Comparison of ENCODE assay signal across 26 cellular contexts in the genomic region with DNA sequence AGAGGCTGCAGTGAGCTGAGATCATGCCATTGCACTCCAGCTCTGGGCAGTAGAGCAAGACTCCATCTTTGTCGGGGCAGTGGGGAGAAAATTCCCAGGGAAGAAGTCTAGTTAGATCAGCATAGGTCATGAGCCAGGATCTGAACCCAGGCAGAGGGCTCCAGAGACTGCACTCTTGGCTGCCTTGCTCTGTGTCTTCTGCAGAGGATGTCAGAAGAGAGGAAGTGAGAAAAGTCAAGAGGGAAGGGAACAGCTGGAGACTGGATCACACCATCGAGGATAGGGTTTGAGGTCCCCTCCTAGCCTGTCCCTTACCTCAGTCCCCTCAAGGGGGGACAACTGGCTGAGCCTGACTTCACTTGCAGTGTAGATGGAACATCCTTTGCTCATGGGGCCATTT. TPM values are rescaled to one million over a fixed set of nuclear protein-coding genes. Genes with fewer than 3 reads are reported as not detected.
"Had no signal": no experiment of that assay in that cellular context is flagged by ENCODE, and none has a peak within 500 bp of the region (broad histone marks: within the 10 kb centered on the region; RNA-seq: fewer than 3 reads in every experiment).

No MANE protein-coding gene starts in this region.

- H3K9me3 ChIP-seq: SK-N-SH had no signal

- ATAC-seq: activated CD8-positive, alpha-beta T cell treated with anti-CD3 and anti-CD28 coated beads, Interleukin-2, amount 10 ng/mL, durations not matched to agents 7 days and 5 days; K562; WTC11 had no signal

- H3K36me3 Mint-ChIP-seq: activated naive CD8-positive, alpha-beta T cell treated with anti-CD3 and anti-CD28 coated beads, Interleukin-2, amount 10 ng/mL, durations not matched to agents 7 days and 5 days; WTC11 had no signal

- H3K27ac ChIP-seq: adrenal gland had no signal

- H3K9ac ChIP-seq: SK-N-SH had no signal

- H3K36me3 ChIP-seq: adrenal gland had no signal

- H3K9me3 Mint-ChIP-seq: activated naive CD8-positive, alpha-beta T cell treated with anti-CD3 and anti-CD28 coated beads, Interleukin-2, amount 10 ng/mL, durations not matched to agents 7 days and 5 days; WTC11 had no signal

- H3K4me3 ChIP-seq: adrenal gland, K562 had no signal

- H3K4me1 Mint-ChIP-seq: activated naive CD8-positive, alpha-beta T cell treated with anti-CD3 and anti-CD28 coated beads, Interleukin-2, amount 10 ng/mL, durations not matched to agents 7 days and 5 days had no signal

- DNase-seq: activated CD4-positive, alpha-beta T cell treated with anti-CD3 and anti-CD28 coated beads for 48 hours; activated CD4-positive, alpha-beta T cell treated with anti-CD3 and anti-CD28 coated beads, Interleukin-2, amount 50 U/mL, for 4 hours; activated CD4-positive, CD25-positive, alpha-beta regulatory T cell treated with anti-CD3 and anti-CD28 coated beads, Interleukin-2, amount 50 U/mL, for 72 hours; activated CD8-positive, alpha-beta memory T cell treated with anti-CD3 and anti-CD28 coated beads, Interleukin-2, amount 50 U/mL, for 48 hours; activated CD8-positive, alpha-beta T cell treated with anti-CD3 and anti-CD28 coated beads, Interleukin-2, amount 10 ng/mL, durations not matched to agents 7 days and 5 days; activated naive CD4-positive, alpha-beta T cell treated with anti-CD3 and anti-CD28 coated beads, Interleukin-2, amount 50 U/mL, for 16 hours; activated naive CD8-positive, alpha-beta T cell treated with anti-CD3 and anti-CD28 coated beads, Interleukin-2, amount 10 ng/mL, durations not matched to agents 7 days and 5 days; activated T-cell treated with anti-CD3 and anti-CD28 coated beads, Interleukin-2, amount 50 U/mL, for 1 hour; adrenal gland; anterior cingulate cortex; caudate nucleus; Karpas-422; NCI-H1105 treated with DMSO at 0.1 percent for 48 hours; NCI-H1436 treated with DMSO at 0.1 percent for 48 hours; NCI-H187; NCI-H2081; NCI-H510A treated with DMSO at 0.1 percent for 48 hours; NCI-H69; SK-N-SH; T-helper 1 cell had no signal

- H3K27ac Mint-ChIP-seq: activated CD8-positive, alpha-beta T cell treated with anti-CD3 and anti-CD28 coated beads, Interleukin-2, amount 10 ng/mL, durations not matched to agents 7 days and 5 days; activated naive CD8-positive, alpha-beta T cell treated with anti-CD3 and anti-CD28 coated beads, Interleukin-2, amount 10 ng/mL, durations not matched to agents 7 days and 5 days; WTC11 had no signal

- H3K4me3 Mint-ChIP-seq: activated CD8-positive, alpha-beta T cell treated with anti-CD3 and anti-CD28 coated beads, Interleukin-2, amount 10 ng/mL, durations not matched to agents 7 days and 5 days; activated naive CD8-positive, alpha-beta T cell treated with anti-CD3 and anti-CD28 coated beads, Interleukin-2, amount 10 ng/mL, durations not matched to agents 7 days and 5 days; WTC11 had no signal

RNA-seq across cellular contexts. Expression of a gene that starts 5.8 kb away (rescaled TPM):
- total RNA-seq: activated CD8-positive, alpha-beta T cell treated with anti-CD3 and anti-CD28 coated beads, Interleukin-2, amount 10 ng/mL, durations not matched to agents 7 days and 5 days; activated naive CD8-positive, alpha-beta T cell treated with anti-CD3 and anti-CD28 coated beads, Interleukin-2, amount 10 ng/mL, durations not matched to agents 7 days and 5 days; adrenal gland; cerebellum; K562; OCI-LY7; T-helper 2 cell treated with Interferon-gamma antibody and Interleukin-4, amounts not matched to agents 100 ng/mL and 5 ng/mL, for 36 hours; WTC11 had no signal
- polyA plus RNA-seq: adrenal gland, K562, SK-N-SH had no signal

RNA-seq across cellular contexts. Expression of a gene that starts 9.4 kb away (rescaled TPM):
- total RNA-seq: activated CD8-positive, alpha-beta T cell treated with anti-CD3 and anti-CD28 coated beads, Interleukin-2, amount 10 ng/mL, durations not matched to agents 7 days and 5 days; activated naive CD8-positive, alpha-beta T cell treated with anti-CD3 and anti-CD28 coated beads, Interleukin-2, amount 10 ng/mL, durations not matched to agents 7 days and 5 days; K562; OCI-LY7; RPMI7951; T-helper 2 cell treated with Interferon-gamma antibody and Interleukin-4, amounts not matched to agents 100 ng/mL and 5 ng/mL, for 36 hours had no signal
